Comparison of ENCODE assay signal across 1 cellular context in the genomic region with DNA sequence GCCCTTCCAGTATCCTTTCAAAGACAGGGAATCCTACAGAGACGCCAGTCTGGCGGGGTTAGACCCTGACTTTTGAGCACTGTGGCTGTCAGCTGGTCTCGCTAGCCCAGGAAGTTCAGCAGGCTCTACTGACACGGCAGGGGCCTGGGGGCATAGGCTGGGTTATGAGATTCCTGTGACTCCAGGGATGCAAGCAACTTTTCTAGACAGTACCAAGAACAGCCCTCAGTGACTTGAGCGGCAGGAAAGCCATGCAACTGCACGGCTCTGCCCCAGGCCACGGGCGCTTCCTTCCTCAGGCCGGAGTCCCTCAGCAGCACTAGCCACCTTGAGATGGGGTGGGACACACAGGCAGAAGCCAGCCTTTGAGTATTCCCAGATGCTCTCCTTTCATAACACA.
TF ChIP-seq lines count a peak whose summit lies in the region.

No MANE protein-coding gene starts in this region.

TF ChIP-seq in HepG2, 621 proteins besides CTCF, POLR2A, EP300 and RAD21:
- peak; percentile 71 for TF ChIP-seq ZBTB38 (CRISPR knock-in tag; IDR thresholded peaks at IDR 0.05)
- TF ChIP-seq JDP2 (CRISPR knock-in tag; IDR thresholded peaks at IDR 0.05; ENCODE audit: borderline replicate concordance) = no peak
- TF ChIP-seq, protein P1, sequence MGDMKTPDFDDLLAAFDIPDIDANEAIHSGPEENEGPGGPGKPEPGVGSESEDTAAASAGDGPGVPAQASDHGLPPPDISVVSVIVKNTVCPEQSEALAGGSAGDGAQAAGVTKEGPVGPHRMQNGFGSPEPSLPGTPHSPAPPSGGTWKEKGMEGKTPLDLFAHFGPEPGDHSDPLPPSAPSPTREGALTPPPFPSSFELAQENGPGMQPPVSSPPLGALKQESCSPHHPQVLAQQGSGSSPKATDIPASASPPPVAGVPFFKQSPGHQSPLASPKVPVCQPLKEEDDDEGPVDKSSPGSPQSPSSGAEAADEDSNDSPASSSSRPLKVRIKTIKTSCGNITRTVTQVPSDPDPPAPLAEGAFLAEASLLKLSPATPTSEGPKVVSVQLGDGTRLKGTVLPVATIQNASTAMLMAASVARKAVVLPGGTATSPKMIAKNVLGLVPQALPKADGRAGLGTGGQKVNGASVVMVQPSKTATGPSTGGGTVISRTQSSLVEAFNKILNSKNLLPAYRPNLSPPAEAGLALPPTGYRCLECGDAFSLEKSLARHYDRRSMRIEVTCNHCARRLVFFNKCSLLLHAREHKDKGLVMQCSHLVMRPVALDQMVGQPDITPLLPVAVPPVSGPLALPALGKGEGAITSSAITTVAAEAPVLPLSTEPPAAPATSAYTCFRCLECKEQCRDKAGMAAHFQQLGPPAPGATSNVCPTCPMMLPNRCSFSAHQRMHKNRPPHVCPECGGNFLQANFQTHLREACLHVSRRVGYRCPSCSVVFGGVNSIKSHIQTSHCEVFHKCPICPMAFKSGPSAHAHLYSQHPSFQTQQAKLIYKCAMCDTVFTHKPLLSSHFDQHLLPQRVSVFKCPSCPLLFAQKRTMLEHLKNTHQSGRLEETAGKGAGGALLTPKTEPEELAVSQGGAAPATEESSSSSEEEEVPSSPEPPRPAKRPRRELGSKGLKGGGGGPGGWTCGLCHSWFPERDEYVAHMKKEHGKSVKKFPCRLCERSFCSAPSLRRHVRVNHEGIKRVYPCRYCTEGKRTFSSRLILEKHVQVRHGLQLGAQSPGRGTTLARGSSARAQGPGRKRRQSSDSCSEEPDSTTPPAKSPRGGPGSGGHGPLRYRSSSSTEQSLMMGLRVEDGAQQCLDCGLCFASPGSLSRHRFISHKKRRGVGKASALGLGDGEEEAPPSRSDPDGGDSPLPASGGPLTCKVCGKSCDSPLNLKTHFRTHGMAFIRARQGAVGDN (CRISPR knock-in tag; IDR thresholded peaks at IDR 0.05) = peak; percentile 57
- no peak for TF ChIP-seq KMT2A (CRISPR knock-in tag; IDR thresholded peaks at IDR 0.05)
- TF ChIP-seq, protein P2, sequence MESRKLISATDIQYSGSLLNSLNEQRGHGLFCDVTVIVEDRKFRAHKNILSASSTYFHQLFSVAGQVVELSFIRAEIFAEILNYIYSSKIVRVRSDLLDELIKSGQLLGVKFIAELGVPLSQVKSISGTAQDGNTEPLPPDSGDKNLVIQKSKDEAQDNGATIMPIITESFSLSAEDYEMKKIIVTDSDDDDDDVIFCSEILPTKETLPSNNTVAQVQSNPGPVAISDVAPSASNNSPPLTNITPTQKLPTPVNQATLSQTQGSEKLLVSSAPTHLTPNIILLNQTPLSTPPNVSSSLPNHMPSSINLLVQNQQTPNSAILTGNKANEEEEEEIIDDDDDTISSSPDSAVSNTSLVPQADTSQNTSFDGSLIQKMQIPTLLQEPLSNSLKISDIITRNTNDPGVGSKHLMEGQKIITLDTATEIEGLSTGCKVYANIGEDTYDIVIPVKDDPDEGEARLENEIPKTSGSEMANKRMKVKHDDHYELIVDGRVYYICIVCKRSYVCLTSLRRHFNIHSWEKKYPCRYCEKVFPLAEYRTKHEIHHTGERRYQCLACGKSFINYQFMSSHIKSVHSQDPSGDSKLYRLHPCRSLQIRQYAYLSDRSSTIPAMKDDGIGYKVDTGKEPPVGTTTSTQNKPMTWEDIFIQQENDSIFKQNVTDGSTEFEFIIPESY (CRISPR knock-in tag; IDR thresholded peaks at IDR 0.05) = 0 out of 2 replicates have a peak, but pooled peaks have one; percentile 15
